In the genomic region with DNA sequence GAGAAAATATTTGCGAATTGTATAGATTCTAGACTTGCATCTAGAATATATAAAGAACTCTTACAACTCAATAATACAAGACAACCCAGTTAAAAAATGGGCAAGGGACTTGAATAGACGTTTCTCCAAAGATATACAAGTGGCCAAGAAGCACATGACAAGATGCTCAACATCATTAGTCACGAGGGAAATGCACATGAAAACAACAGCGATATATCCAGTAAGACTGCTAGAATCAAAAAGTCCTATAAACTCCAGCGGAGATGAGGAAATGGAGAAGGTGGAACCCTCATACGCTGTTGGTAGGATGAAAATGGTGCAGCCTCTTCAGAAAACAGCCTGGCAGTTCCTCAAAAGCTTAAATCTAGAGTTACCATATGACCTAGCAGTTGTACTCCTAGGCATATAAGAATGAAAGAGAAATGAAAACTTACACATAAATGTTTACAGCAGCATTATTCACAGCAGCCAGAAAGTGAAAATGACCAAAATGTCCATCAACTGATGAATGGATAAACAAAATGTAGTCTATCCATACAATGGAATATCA, we compare ENCODE assay signal across 20 cellular contexts. TPM values are rescaled to one million over a fixed set of nuclear protein-coding genes. Genes with fewer than 3 reads are reported as not detected.
A peak's percentile ranks its signal among the peaks of the same experiment; 100 is the strongest.
DNase-seq lines count a peak whose midpoint lies in the region; ATAC-seq and TF ChIP-seq lines count a peak whose summit lies in the region.
"Had no signal": no experiment of that assay in that cellular context is flagged by ENCODE, and none has a peak within 500 bp of the region (broad histone marks: within the 10 kb centered on the region; RNA-seq: fewer than 3 reads in every experiment).

No MANE protein-coding gene starts in this region.

- no peak for DNase-seq in stimulated activated naive CD8-positive, alpha-beta T cell treated with anti-CD3 and anti-CD28 coated beads, Interleukin-15, Interleukin-2, amounts not matched to agents 100 U/mL and 50 U/mL, for 24 hours
- no peak for DNase-seq in IMR-90
- no peak for DNase-seq in central memory CD8-positive, alpha-beta T cell (ENCODE audit: low spot score in 2 of 2)
- no peak for DNase-seq in upper lobe of right lung
- DNase-seq in hepatocyte (ENCODE audit: low spot score) = no peak
- DNase-seq in stimulated activated naive CD4-positive, alpha-beta T cell treated with Interleukin-2 at 50 U/mL for 16 hours (lab: John Stamatoyannopoulos, UW) = no peak
- DNase-seq: activated CD4-positive, CD25-positive, alpha-beta regulatory T cell treated with anti-CD3 and anti-CD28 coated beads, Interleukin-2, amount 50 U/mL, for 72 hours; activated naive CD4-positive, alpha-beta T cell; foreskin fibroblast; GF-D8; left cardiac atrium; NCI-H146; NCI-H345; SHP77 treated with DMSO at 0.1 percent for 48 hours; stimulated activated CD4-positive, alpha-beta T cell treated with anti-CD3 and anti-CD28 coated beads, Interleukin-1b, Interleukin-23, amount 100 ng/mL, for 48 hours; testis had no signal

- peak overlapping the region; percentile 41 for H3K27ac Mint-ChIP-seq in stimulated activated naive CD8-positive, alpha-beta T cell treated with anti-CD3 and anti-CD28 coated beads, Interleukin-15, Interleukin-2, amounts not matched to agents 100 ng/mL and 50 ng/mL, for 24 hours
- H3K27ac Mint-ChIP-seq in central memory CD8-positive, alpha-beta T cell (ENCODE audit: low read depth) = peak overlapping the region; percentile 24
- H3K27ac Mint-ChIP-seq: T-helper 1 cell treated with Interleukin-12 subunit alpha and Interleukin-12 subunit beta and Interleukin-4 antibody, amounts not matched to agents 30 μg/mL and 1 μg/mL, for 36 hours had no signal

- peaks cover 21% of the 10 kb centered on the region; the same call in 1 of the 2 replicates for H4K20me1 ChIP-seq in IMR-90 (ENCODE audit: insufficient read depth, low read length)
- no peaks in the 10 kb centered on the region for H4K20me1 ChIP-seq in hepatocyte (ENCODE audit: insufficient read depth, poor library complexity, severe bottlenecking)

- no peak overlapping the region for H2AK5ac ChIP-seq in IMR-90 (ENCODE audit: low read depth, low read length)

- no peaks in the 10 kb centered on the region for H3K27me3 Mint-ChIP-seq in stimulated activated naive CD8-positive, alpha-beta T cell treated with anti-CD3 and anti-CD28 coated beads, Interleukin-15, Interleukin-2, amounts not matched to agents 100 ng/mL and 50 ng/mL, for 24 hours
- no peaks in the 10 kb centered on the region for H3K27me3 Mint-ChIP-seq in central memory CD8-positive, alpha-beta T cell

- peaks cover 7% of the 10 kb centered on the region; the same call in 1 of the 2 replicates for H3K9me1 ChIP-seq in IMR-90 (ENCODE audit: insufficient read depth, low read length)

- H3K36me3 ChIP-seq in IMR-90 (ENCODE audit: control insufficient read depth, insufficient read depth, low read length) = no peaks in the 10 kb centered on the region
- no peaks in the 10 kb centered on the region for H3K36me3 ChIP-seq in upper lobe of right lung
- H3K36me3 ChIP-seq in hepatocyte (replicated peaks; ENCODE audit: insufficient read depth, low read depth) = no peaks in the 10 kb centered on the region
- H3K36me3 ChIP-seq: pancreas had no signal

- no peak overlapping the region for H3K18ac ChIP-seq in IMR-90 (ENCODE audit: low read depth, low read length)

- peaks cover 26% of the 10 kb centered on the region for H3K36me3 Mint-ChIP-seq in stimulated activated naive CD8-positive, alpha-beta T cell treated with anti-CD3 and anti-CD28 coated beads, Interleukin-15, Interleukin-2, amounts not matched to agents 100 ng/mL and 50 ng/mL, for 24 hours (ENCODE audit: low read depth)
- peaks cover 2% of the 10 kb centered on the region for H3K36me3 Mint-ChIP-seq in central memory CD8-positive, alpha-beta T cell (ENCODE audit: insufficient read depth)

- no peak overlapping the region for H4K5ac ChIP-seq in IMR-90 (ENCODE audit: low read depth, low read length)

- no peaks in the 10 kb centered on the region for H3K9me3 Mint-ChIP-seq in stimulated activated naive CD8-positive, alpha-beta T cell treated with anti-CD3 and anti-CD28 coated beads, Interleukin-15, Interleukin-2, amounts not matched to agents 100 ng/mL and 50 ng/mL, for 24 hours
- no peaks in the 10 kb centered on the region for H3K9me3 Mint-ChIP-seq in central memory CD8-positive, alpha-beta T cell
- H3K9me3 Mint-ChIP-seq: T-helper 1 cell treated with Interleukin-12 subunit alpha and Interleukin-12 subunit beta and Interleukin-4 antibody, amounts not matched to agents 30 μg/mL and 1 μg/mL, for 36 hours had no signal

- no peak overlapping the region for H3K23ac ChIP-seq in IMR-90 (ENCODE audit: low read depth, low read length)

- H3K27ac ChIP-seq in IMR-90 (ENCODE audit: insufficient read depth, low read length) = no peak overlapping the region
- H3K27ac ChIP-seq in upper lobe of right lung = no peak overlapping the region
- H3K27ac ChIP-seq in hepatocyte = no peak overlapping the region
- H3K27ac ChIP-seq: pancreas, testis had no signal

- intact Hi-C loops in IMR-90 (cut with micrococcal nuclease) (no loop called here), upper lobe of right lung (cut with DNase I) (no loop called here)

- H2BK15ac ChIP-seq in IMR-90 (ENCODE audit: low read depth, low read length) = no peak overlapping the region

- no peak for TF ChIP-seq RAD21 in IMR-90 (IDR thresholded peaks at IDR 0.05; ENCODE audit: low read length)

- H3K9me2 ChIP-seq in hepatocyte (replicated peaks; ENCODE audit: insufficient read depth) = no peaks in the 10 kb centered on the region

- ATAC-seq in stimulated activated naive CD8-positive, alpha-beta T cell treated with anti-CD3 and anti-CD28 coated beads, Interleukin-15, Interleukin-2, amounts not matched to agents 100 U/mL and 50 U/mL, for 24 hours = no peak
- ATAC-seq in IMR-90 (ENCODE audit: low read depth) (no peak), upper lobe of right lung (peak; percentile 58), HG03135 (IDR thresholded peaks at IDR 0.05; ENCODE audit: unreplicated experiment) (no peak)
- no peak for ATAC-seq in central memory CD8-positive, alpha-beta T cell (replicated peaks; ENCODE audit: extremely low read depth, poor library complexity, severe bottlenecking)

- H4K8ac ChIP-seq in IMR-90 (ENCODE audit: low read depth in 2 of 2, low read length in 2 of 2) = no peak overlapping the region

- no peak overlapping the region for H3K4me3 ChIP-seq in IMR-90 (ENCODE audit: insufficient read depth, low read depth, low read length)
- no peak overlapping the region for H3K4me3 ChIP-seq in upper lobe of right lung
- H3K4me3 ChIP-seq in hepatocyte = no peak overlapping the region
- H3K4me3 ChIP-seq: pancreas, testis had no signal

- BruUV-seq in IMR-90 (replicated peaks; lab: Mats Ljungman, UMichigan) = TSS peak; percentile 35

- CTCF ChIA-PET in IMR-90 (lab: Yijun Ruan, JAX) = no interaction called here

- H3K4me2 ChIP-seq in IMR-90 (ENCODE audit: low read depth, low read length) (no peak overlapping the region), hepatocyte (no peak overlapping the region)

- H2BK20ac ChIP-seq in IMR-90 (ENCODE audit: low read depth, low read length) = no peak overlapping the region

- no CpG with 5 or more reads among the region's 6 CpGs for WGBS in IMR-90 (ENCODE audit: extremely low coverage in 2 of 2, insufficient read length in 1 of 2), 2 experiments
- 84% methylated on average over 6 of the region's 6 CpGs for WGBS in hepatocyte (ENCODE audit: low lambda C conversion rate, missing lambda C conversion rate)

- peaks cover 23% of the 10 kb centered on the region for H3K79me2 ChIP-seq in hepatocyte

- no peak overlapping the region for H2AK9ac ChIP-seq in IMR-90 (replicated peaks; ENCODE audit: low read depth, low read length, poor library complexity)

- no peak overlapping the region for H3K56ac ChIP-seq in IMR-90 (ENCODE audit: extremely low read depth, insufficient read depth, low read length)

- no peak for TF ChIP-seq POLR2A in IMR-90 (IDR thresholded peaks at IDR 0.05; ENCODE audit: low read depth, low read length)

- POLR2A ChIA-PET in IMR-90 (lab: Charles Lee; ENCODE audit: unreplicated experiment) = no interaction called here

- H3K27me3 ChIP-seq in IMR-90 (ENCODE audit: control insufficient read depth, insufficient read depth, low read length) (no peaks in the 10 kb centered on the region), upper lobe of right lung (no peaks in the 10 kb centered on the region), hepatocyte (no peaks in the 10 kb centered on the region)
- H3K27me3 ChIP-seq: pancreas, testis had no signal

- H3K14ac ChIP-seq in IMR-90 (replicated peaks; ENCODE audit: low read depth, low read length) = no peak overlapping the region

- no peak overlapping the region for H2BK5ac ChIP-seq in IMR-90 (ENCODE audit: low read depth, low read length, poor library complexity, severe bottlenecking)

- in situ Hi-C loops in IMR-90 (cut with MboI; ENCODE audit: low sequenced_read_pairs) = no loop called here

- H2AFZ ChIP-seq in IMR-90 (replicated peaks; ENCODE audit: low read length, poor library complexity) (no peak overlapping the region), hepatocyte (no peak overlapping the region)

- no peak overlapping the region for H2BK120ac ChIP-seq in IMR-90 (ENCODE audit: low read depth, low read length)

- dilution Hi-C loops in IMR-90 (cut with HindIII; ENCODE audit: low sequenced_read_pairs, unreplicated experiment) = no loop called here

- no peak overlapping the region for H3K4me3 Mint-ChIP-seq in stimulated activated naive CD8-positive, alpha-beta T cell treated with anti-CD3 and anti-CD28 coated beads, Interleukin-15, Interleukin-2, amounts not matched to agents 100 ng/mL and 50 ng/mL, for 24 hours
- H3K4me3 Mint-ChIP-seq in central memory CD8-positive, alpha-beta T cell = no peak overlapping the region
- H3K4me3 Mint-ChIP-seq: T-helper 1 cell treated with Interleukin-12 subunit alpha and Interleukin-12 subunit beta and Interleukin-4 antibody, amounts not matched to agents 30 μg/mL and 1 μg/mL, for 36 hours had no signal

- no peak overlapping the region for H3K9ac ChIP-seq in IMR-90 (ENCODE audit: low read depth, low read length)

- H3K9me3 ChIP-seq in IMR-90 (ENCODE audit: control insufficient read depth, insufficient read depth, low read length) (no peaks in the 10 kb centered on the region), upper lobe of right lung (no peaks in the 10 kb centered on the region), hepatocyte (ENCODE audit: low read depth) (no peaks in the 10 kb centered on the region)
- H3K9me3 ChIP-seq: pancreas, testis had no signal

- H3K4me1 ChIP-seq in IMR-90 (ENCODE audit: control insufficient read depth, insufficient read depth, low read length) (peaks cover 7% of the 10 kb centered on the region; the same call in 1 of the 2 replicates), upper lobe of right lung (peaks cover 35% of the 10 kb centered on the region), hepatocyte (ENCODE audit: insufficient read depth) (no peaks in the 10 kb centered on the region)

- peaks cover 65% of the 10 kb centered on the region for H3K4me1 Mint-ChIP-seq in stimulated activated naive CD8-positive, alpha-beta T cell treated with anti-CD3 and anti-CD28 coated beads, Interleukin-15, Interleukin-2, amounts not matched to agents 100 ng/mL and 50 ng/mL, for 24 hours (ENCODE audit: low read depth)
- peaks cover 42% of the 10 kb centered on the region for H3K4me1 Mint-ChIP-seq in central memory CD8-positive, alpha-beta T cell

- H4K91ac ChIP-seq in IMR-90 (ENCODE audit: insufficient read depth, low read depth, low read length) = no peak overlapping the region

- no peak for TF ChIP-seq CTCF in IMR-90 (conservative IDR thresholded peaks at IDR 0.05; ENCODE audit: low read depth, low read length)
- TF ChIP-seq CTCF in upper lobe of right lung (IDR thresholded peaks at IDR 0.05) = no peak
- no peak for TF ChIP-seq CTCF in hepatocyte (IDR thresholded peaks at IDR 0.05; ENCODE audit: poor library complexity)

- H3K4ac ChIP-seq in IMR-90 (ENCODE audit: low read depth, low read length) = no peak overlapping the region

- H3K79me1 ChIP-seq in IMR-90 (ENCODE audit: low read depth in 1 of 2, low read length in 2 of 2) = peaks cover 17 to 29% of the 10 kb centered on the region in 2 experiments; a peak in 3 of 4 replicates

RNA-seq across cellular contexts. Expression of gene HPCAL1, which starts 48.0 kb away (rescaled TPM):
- total RNA-seq in IMR-90 (2012; rRNA removed) (8.2 and 9.4 TPM in 2 replicates), upper lobe of right lung (160 TPM), hepatocyte (13.8 and 22.5 TPM in 2 replicates)
- polyA plus RNA-seq in IMR-90 (2012; rRNA removed) (31.0 and 33.7 TPM in 2 replicates), hepatocyte (37.4 and 39.1 TPM in 2 replicates)
- polyA plus RNA-seq in IMR-90 (2012; cell fraction: cytosol; rRNA removed) = 25.5 and 52.7 TPM in 2 replicates
- polyA plus RNA-seq in IMR-90 (2012; cell fraction: nucleus; rRNA removed; ENCODE audit: low replicate concordance) = 18.3 and 34.8 TPM in 2 replicates
